ENCODE assay signal across 14 cellular contexts in the genomic region with DNA sequence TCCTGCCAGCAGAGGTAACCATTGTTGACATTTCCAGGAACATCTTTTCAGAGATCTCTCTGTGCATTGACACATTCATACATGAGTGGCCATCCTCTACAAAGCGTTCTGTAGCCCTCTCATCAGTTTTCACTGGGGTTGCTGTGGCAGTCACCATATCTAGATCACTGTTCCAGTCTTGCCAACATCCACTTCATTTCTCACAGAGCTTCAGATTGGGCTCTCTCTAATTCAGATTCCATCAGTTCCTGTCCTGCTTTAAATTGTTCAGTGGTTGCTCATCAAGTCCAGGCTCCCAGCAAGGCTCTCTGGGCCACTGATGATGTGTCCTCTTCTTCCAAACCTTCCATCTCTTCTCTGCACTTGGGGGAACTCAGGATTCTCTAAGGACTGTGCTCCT.
DNase-seq lines count a peak whose midpoint lies in the region; ATAC-seq and TF ChIP-seq lines count a peak whose summit lies in the region.
"Had no signal": no experiment of that assay in that cellular context is flagged by ENCODE, and none has a peak within 500 bp of the region (broad histone marks: within the 10 kb centered on the region; RNA-seq: fewer than 3 reads in every experiment).

No MANE protein-coding gene starts in this region.

- H4K5ac ChIP-seq in mesendoderm (ENCODE audit: low read length): no peak overlapping the region

- H3K4me3 Mint-ChIP-seq in T-cell: no peak overlapping the region
- H3K4me3 Mint-ChIP-seq: activated naive CD8-positive, alpha-beta T cell treated with anti-CD3 and anti-CD28 coated beads, Interleukin-2, amount 50 U/mL, for 24 hours; nephron progenitor cell had no signal

- DNase-seq in NCI-H1092 (lab: John Stamatoyannopoulos, UW) (peak; percentile 25), NCI-H1092 treated with DMSO at 0.1 percent for 48 hours (lab: John Stamatoyannopoulos, UW) (no peak), LHCN-M2 (ENCODE audit: low read depth) (peak; percentile 63), brain microvascular endothelial cell (peak; percentile 39), mesendoderm (no peak), GM20000 (ENCODE audit: low spot score) (no peak), omental fat pad (ENCODE audit: low spot score) (no peak), T-cell (no peak)
- DNase-seq: activated CD4-positive, CD25-positive, alpha-beta regulatory T cell; activated naive CD8-positive, alpha-beta T cell treated with anti-CD3 and anti-CD28 coated beads, Interleukin-2, amount 50 U/mL, for 24 hours; GOT3; nephron progenitor cell; stimulated activated naive CD8-positive, alpha-beta T cell treated with anti-CD3 and anti-CD28 coated beads, Interleukin-15, Interleukin-2, amounts not matched to agents 100 U/mL and 50 U/mL, for 24 hours had no signal

- H3K27me3 ChIP-seq in brain microvascular endothelial cell (replicated peaks) (no peaks in the 10 kb centered on the region), mesendoderm (ENCODE audit: insufficient read depth, low read length, poor library complexity) (no peaks in the 10 kb centered on the region)

- peak overlapping the region; percentile 7 for H3K23ac ChIP-seq in mesendoderm (ENCODE audit: low read length)

- H3K79me1 ChIP-seq in mesendoderm (ENCODE audit: low read length): no peaks in the 10 kb centered on the region

- no peak overlapping the region for H3K27ac Mint-ChIP-seq in T-cell
- H3K27ac Mint-ChIP-seq: activated naive CD8-positive, alpha-beta T cell treated with anti-CD3 and anti-CD28 coated beads, Interleukin-2, amount 50 U/mL, for 24 hours; nephron progenitor cell had no signal

- no peak overlapping the region for H2AK5ac ChIP-seq in mesendoderm (ENCODE audit: low read length)

- H2BK15ac ChIP-seq in mesendoderm (replicated peaks; ENCODE audit: low read depth): no peak overlapping the region

- H3K4me3 ChIP-seq in brain microvascular endothelial cell (ENCODE audit: low read depth, low read length): no peak overlapping the region
- H3K4me3 ChIP-seq in mesendoderm (ENCODE audit: low read length): no peak overlapping the region

- ATAC-seq in omental fat pad (ENCODE audit: low FRiP score) (no peak), T-cell (replicated peaks in 1 of 4) (no peak)
- ATAC-seq: activated naive CD8-positive, alpha-beta T cell treated with anti-CD3 and anti-CD28 coated beads, Interleukin-2, amount 50 U/mL, for 24 hours; stimulated activated naive CD8-positive, alpha-beta T cell treated with anti-CD3 and anti-CD28 coated beads, Interleukin-15, Interleukin-2, amounts not matched to agents 100 U/mL and 50 U/mL, for 24 hours had no signal

- in situ Hi-C loops in brain microvascular endothelial cell (cut with HindIII; ENCODE audit: low pct_ligation_motif_present, low sequenced_read_pairs): no loop called here

- no peak overlapping the region for H3K18ac ChIP-seq in mesendoderm (ENCODE audit: low read length)

- H3K27me3 Mint-ChIP-seq in T-cell: peaks cover 31 to 42% of the 10 kb centered on the region in 2 donors

- CTCF ChIA-PET in T-cell (lab: Charles Lee): no interaction called here

- H2BK120ac ChIP-seq in mesendoderm (ENCODE audit: low read depth, low read length): no peak overlapping the region

- H2BK5ac ChIP-seq in mesendoderm (ENCODE audit: low read length): no peak overlapping the region

- no peaks in the 10 kb centered on the region for H3K79me2 ChIP-seq in mesendoderm (ENCODE audit: control insufficient read depth, insufficient read depth, low read length)

- no peak overlapping the region for H3K4me2 ChIP-seq in mesendoderm (ENCODE audit: low read length)

- no peaks in the 10 kb centered on the region for H3K36me3 ChIP-seq in brain microvascular endothelial cell (replicated peaks)
- H3K36me3 ChIP-seq in mesendoderm (ENCODE audit: control insufficient read depth, insufficient read depth, low read length): no peaks in the 10 kb centered on the region

- no peak overlapping the region for H4K8ac ChIP-seq in mesendoderm (ENCODE audit: low read depth, low read length)

- H3K36me3 Mint-ChIP-seq in T-cell: no peaks in the 10 kb centered on the region

- H3K9me3 Mint-ChIP-seq in T-cell: no peaks in the 10 kb centered on the region
- H3K9me3 Mint-ChIP-seq: activated naive CD8-positive, alpha-beta T cell treated with anti-CD3 and anti-CD28 coated beads, Interleukin-2, amount 50 U/mL, for 24 hours had no signal

- no peak overlapping the region for H3K9ac ChIP-seq in mesendoderm (ENCODE audit: low read length)

- H3K4me1 Mint-ChIP-seq in T-cell: no peaks in the 10 kb centered on the region
- H3K4me1 Mint-ChIP-seq: activated naive CD8-positive, alpha-beta T cell treated with anti-CD3 and anti-CD28 coated beads, Interleukin-2, amount 50 U/mL, for 24 hours had no signal

- H3K4ac ChIP-seq in mesendoderm (ENCODE audit: low read depth, low read length): no peak overlapping the region

- WGBS in mesendoderm (ENCODE audit: extremely low coverage, insufficient coverage, low lambda C conversion rate): no CpG with 5 or more reads among the region's 1 CpG

- no peak overlapping the region for H3K56ac ChIP-seq in mesendoderm (ENCODE audit: low read length)

- no peak for TF ChIP-seq CTCF in brain microvascular endothelial cell (IDR thresholded peaks at IDR 0.05; ENCODE audit: low read depth, low read length, missing control alignments)
- TF ChIP-seq CTCF in GM20000 (IDR thresholded peaks at IDR 0.05; ENCODE audit: extremely low read depth, missing control alignments): no peak
- no peak for TF ChIP-seq CTCF in omental fat pad (IDR thresholded peaks at IDR 0.05)

- H3K27ac ChIP-seq in brain microvascular endothelial cell (no peak overlapping the region), mesendoderm (ENCODE audit: low read depth, low read length) (no peak overlapping the region)
- H3K27ac ChIP-seq: 22Rv1 had no signal

- POLR2A ChIA-PET in T-cell (lab: Charles Lee): no interaction called here

- no peaks in the 10 kb centered on the region for H3K4me1 ChIP-seq in mesendoderm (ENCODE audit: control insufficient read depth, low read depth, low read length)

Comparison
In these comparisons a context has a peak if more than half of its experiments do, and no peak if none do; other contexts are left out.
1. DNase-seq: peak in NCI-H1092 (single experiment), LHCN-M2 (single experiment) and brain microvascular endothelial cell (single experiment); none in NCI-H1092 treated with DMSO at 0.1 percent for 48 hours (single experiment), mesendoderm (single experiment), GM20000 (single experiment), omental fat pad (single experiment) and T-cell (0 of 34).